8 cellular contexts compared by ENCODE assay signal in the genomic region with DNA sequence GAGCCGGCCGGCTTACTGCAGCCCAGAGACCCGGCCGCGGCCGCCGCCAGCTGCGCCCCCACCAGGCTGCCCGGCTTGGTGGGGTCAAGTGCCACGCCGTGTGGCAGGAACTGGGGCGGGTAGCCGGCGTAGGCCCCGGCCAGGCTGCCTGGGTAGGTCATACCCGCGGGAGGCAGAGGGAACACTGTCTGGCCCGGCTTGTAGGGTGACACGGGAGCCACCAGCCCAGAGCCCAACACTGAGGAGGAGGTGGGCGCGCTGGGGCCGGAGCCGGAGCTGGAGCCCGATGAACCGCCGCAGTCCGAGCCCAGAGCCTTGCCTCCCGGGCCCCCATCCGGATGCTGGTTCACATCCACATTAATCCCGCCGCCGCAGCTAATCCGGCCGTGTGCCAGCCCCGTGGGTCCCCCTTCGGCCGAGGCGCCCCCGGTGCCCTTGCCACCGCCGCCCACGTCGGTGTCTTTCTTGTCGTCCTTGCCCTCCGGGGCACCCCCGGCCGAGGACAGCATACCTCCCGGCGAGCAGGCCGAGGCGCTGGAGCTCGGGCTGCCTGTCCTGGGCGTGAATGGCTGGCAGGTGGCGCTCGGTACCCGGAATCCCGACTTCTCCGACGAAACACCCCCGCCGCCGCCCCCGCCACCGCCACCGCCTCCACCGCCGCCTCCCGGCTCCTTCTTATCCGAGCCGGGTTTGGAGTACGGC. TPM values are rescaled to one million over a fixed set of nuclear protein-coding genes. Genes with fewer than 3 reads are reported as not detected.
DNase-seq lines count a peak whose midpoint lies in the region; ATAC-seq and TF ChIP-seq lines count a peak whose summit lies in the region.

No MANE protein-coding gene starts in this region.

- H3K36me3 ChIP-seq in HUES48 (ENCODE audit: control insufficient read depth, insufficient read depth, low read length) (no peaks in the 10 kb centered on the region), breast epithelium (no peaks in the 10 kb centered on the region), gastrocnemius medialis (no peaks in the 10 kb centered on the region)

- no peak for ATAC-seq in gastrocnemius medialis
- no peak for ATAC-seq in GM19035 (IDR thresholded peaks at IDR 0.05; ENCODE audit: unreplicated experiment)

- H3K9me3 ChIP-seq in HUES48 (ENCODE audit: control insufficient read depth, insufficient read depth, low read length) (no peaks in the 10 kb centered on the region), breast epithelium (no peaks in the 10 kb centered on the region), gastrocnemius medialis (no peaks in the 10 kb centered on the region)

- peak; percentile 82 for DNase-seq in EH (ENCODE audit: low read depth)
- peak; percentile 70 for DNase-seq in SKM-1 (lab: John Stamatoyannopoulos, UW; ENCODE audit: unreplicated experiment)
- DNase-seq in breast epithelium (ENCODE audit: low spot score in 2 of 2), result peak; percentile 63 to 82
- peak; percentile 68 for DNase-seq in iPS-NIHi11 (ENCODE audit: low spot score)
- peak; percentile 63 to 72 for DNase-seq in gastrocnemius medialis
- no peak for DNase-seq in NCI-H2029 treated with DMSO at 0.1 percent for 48 hours (lab: John Stamatoyannopoulos, UW)

- peaks cover 8% of the 10 kb centered on the region for H3K4me1 ChIP-seq in HUES48 (ENCODE audit: control insufficient read depth, insufficient read depth, low read length)
- peaks cover 0 to 2% of the 10 kb centered on the region in 2 donors for H3K4me1 ChIP-seq in breast epithelium
- H3K4me1 ChIP-seq in gastrocnemius medialis, result peaks cover 0 to 34% of the 10 kb centered on the region in 2 donors

- TF ChIP-seq CTCF in breast epithelium (IDR thresholded peaks at IDR 0.05), result peak in 1 of 3 donors; percentile 23
- TF ChIP-seq CTCF in gastrocnemius medialis (IDR thresholded peaks at IDR 0.05 in 4 of 5, conservative IDR thresholded peaks at IDR 0.05 in 1 of 5), result peak; percentile 26 to 82 (median 48)

- H3K4me3 ChIP-seq in HUES48 (ENCODE audit: low read depth, low read length) (peak overlapping the region; percentile 80), breast epithelium (peak overlapping the region; percentile 80 to 82 (median 81)), gastrocnemius medialis (peak overlapping the region; percentile 57 to 82 (median 72))

- H3K27me3 ChIP-seq in HUES48 (ENCODE audit: control insufficient read depth, insufficient read depth, low read length) (peaks cover 98% of the 10 kb centered on the region), breast epithelium (peaks cover 0 to 14% of the 10 kb centered on the region in 2 donors), gastrocnemius medialis (peaks cover 2 to 42% (median 36%) of the 10 kb centered on the region in 3 donors)

- in situ Hi-C loops in gastrocnemius medialis (cut with MboI; ENCODE audit: low sequenced_read_pairs in 4 of 4), result loop anchor here (10.0 to 25.0 kb wide), 5 partner anchors 635 to 1163 kb away; no protein-coding TSS in a partner anchor

- H3K27ac ChIP-seq in HUES48 (ENCODE audit: low read depth, low read length) (no peak overlapping the region), breast epithelium (peak overlapping the region; percentile 94), gastrocnemius medialis (peak overlapping the region; percentile 85 to 98 (median 98))

- no peak overlapping the region for H3K9ac ChIP-seq in HUES48 (ENCODE audit: low read depth, low read length)

- no peak for TF ChIP-seq POLR2A in breast epithelium (IDR thresholded peaks at IDR 0.05)
- TF ChIP-seq POLR2A in gastrocnemius medialis (IDR thresholded peaks at IDR 0.05), result no peak

- intact Hi-C loops in breast epithelium (cut with DNase I; ENCODE audit: low total_unique reads) (loop anchor here (5.0 kb wide), 1 partner anchor 633 kb away; no protein-coding TSS in a partner anchor), gastrocnemius medialis (cut with DNase I; ENCODE audit: low total_unique reads) (loop anchor here (1.0 to 10.0 kb wide), 5 partner anchors 528 to 1155 kb away; no protein-coding TSS in a partner anchor)

RNA-seq across cellular contexts. Expression of gene ZNF503, which starts 2.0 kb away (rescaled TPM):
- total RNA-seq in breast epithelium (10 to 100 TPM in 1 of 3 donors, 1 to 10 TPM in 2; 3.6 to 10.9 (median 7.6) TPM), gastrocnemius medialis (1 to 10 TPM; 1.7 to 2.0 (median 1.8) TPM)

RNA-seq across cellular contexts. Expression of gene LRMDA, which starts 31.8 kb away (rescaled TPM):
- 10 to 100 TPM in 2 of 3 donors, 1 to 10 TPM in 1; 8.3 to 17.1 (median 11.1) TPM for total RNA-seq in breast epithelium
- 1 to 10 TPM in 3 of 4 donors, under 1 TPM in 1; 0.80 to 4.5 (median 1.4) TPM for total RNA-seq in gastrocnemius medialis
